In genomic region chr17:41549596-41550039, GRCh38 we compare ENCODE assay signal across 1 cellular context.
A peak's percentile ranks its signal among the peaks of the same experiment; 100 is the strongest.
TF ChIP-seq lines count a peak whose summit lies in the region.

No MANE protein-coding gene starts in this region.

TF ChIP-seq in IMR-90, 13 proteins besides CTCF, POLR2A, EP300 and RAD21:
- TF ChIP-seq CHD1 (IDR thresholded peaks at IDR 0.05; ENCODE audit: low read depth, low read length) (0 out of 2 replicates have a peak, but pooled peaks have one; percentile 0), MXI1 (IDR thresholded peaks at IDR 0.05; ENCODE audit: borderline replicate concordance, low read depth, low read length) (no peak)
